In the genomic region with DNA sequence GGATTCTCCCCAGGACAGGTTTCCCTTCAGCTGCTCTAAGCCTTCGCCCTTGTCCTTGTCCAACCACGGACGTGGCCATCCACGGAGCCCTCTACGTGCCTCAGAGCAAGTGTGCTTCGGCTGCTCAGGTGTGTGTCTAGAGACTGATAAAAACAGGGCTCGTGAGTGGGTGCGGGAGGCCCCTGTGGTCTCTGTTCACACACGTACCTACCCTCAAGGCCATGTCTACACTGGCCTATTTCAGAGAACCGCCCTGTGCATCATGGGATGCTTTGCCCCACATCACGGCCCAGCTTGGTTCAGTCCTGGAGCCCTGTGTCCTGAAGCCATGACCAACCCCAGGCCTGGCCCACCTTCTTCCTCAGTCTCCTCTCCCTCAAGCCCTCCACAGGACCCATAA, we compare ENCODE assay signal across 15 cellular contexts. TPM values are rescaled to one million over a fixed set of nuclear protein-coding genes. Genes with fewer than 3 reads are reported as not detected.
DNase-seq lines count a peak whose midpoint lies in the region; FAIRE-seq and TF ChIP-seq lines count a peak whose summit lies in the region.
"Had no signal": no experiment of that assay in that cellular context is flagged by ENCODE, and none has a peak within 500 bp of the region (broad histone marks: within the 10 kb centered on the region; RNA-seq: fewer than 3 reads in every experiment).

No MANE protein-coding gene starts in this region.

- H3K9ac ChIP-seq in keratinocyte (ENCODE audit: control insufficient read depth, extremely low read depth, insufficient read depth, low read length), result no peak overlapping the region

- intact Hi-C loops in activated CD4-positive, alpha-beta memory T cell treated with anti-CD3 and anti-CD28 coated beads for 36 hours (cut with micrococcal nuclease), result loop anchor here (1.0 to 10.0 kb wide), 9 partner anchors 12 to 150 kb away; a partner anchor contains a TSS
- intact Hi-C loops in uterus (cut with DNase I; ENCODE audit: low total_unique reads), result no loop called here

- peaks cover 4% of the 10 kb centered on the region for H3K36me3 Mint-ChIP-seq in activated naive CD4-positive, alpha-beta T cell treated with anti-CD3 and anti-CD28 coated beads, Interleukin-2, amount 50 U/mL, for 24 hours
- peaks cover 61% of the 10 kb centered on the region for H3K36me3 Mint-ChIP-seq in activated CD4-positive, alpha-beta memory T cell treated with anti-CD3 and anti-CD28 coated beads for 36 hours

- H3K4me3 ChIP-seq in keratinocyte (ENCODE audit: control insufficient read depth in 2 of 3, extremely low read depth in 1 of 3, insufficient read depth in 2 of 3, low read depth in 1 of 3, low read length in 3 of 3) (no peak overlapping the region), tibial nerve (no peak overlapping the region), uterus (no peak overlapping the region)
- H3K4me3 ChIP-seq: cardiac muscle cell, GM23338, PC-9 had no signal

- H3K4me3 Mint-ChIP-seq in activated naive CD4-positive, alpha-beta T cell treated with anti-CD3 and anti-CD28 coated beads, Interleukin-2, amount 50 U/mL, for 24 hours, result peak overlapping the region; percentile 82
- peak overlapping the region; percentile 83 for H3K4me3 Mint-ChIP-seq in activated CD4-positive, alpha-beta memory T cell treated with anti-CD3 and anti-CD28 coated beads for 36 hours
- H3K4me3 Mint-ChIP-seq: GM23338 had no signal

- POLR2A ChIA-PET in activated CD4-positive, alpha-beta memory T cell treated with anti-CD3 and anti-CD28 coated beads for 36 hours (lab: Charles Lee), result interaction anchor here (1.0 to 3.9 kb wide), 2 partner anchors 11 to 68 kb away, joined by 3 to 29 read pairs; no protein-coding TSS in a partner anchor

- FAIRE-seq in keratinocyte (lab: Jason Lieb, UNC) (no peak), HTR-8/SVneo (lab: Jason Lieb, UNC) (no peak)
- FAIRE-seq: endometrium, frontal cortex had no signal

- no peaks in the 10 kb centered on the region for H3K9me1 ChIP-seq in keratinocyte (ENCODE audit: control insufficient read depth, extremely low read depth, insufficient read depth, low read length)

- H3K36me3 ChIP-seq in keratinocyte (ENCODE audit: control insufficient read depth in 2 of 2, extremely low read depth in 1 of 2, insufficient read depth in 2 of 2, low read length in 2 of 2) (no peaks in the 10 kb centered on the region), tibial nerve (no peaks in the 10 kb centered on the region), uterus (no peaks in the 10 kb centered on the region)
- H3K36me3 ChIP-seq: cardiac muscle cell had no signal

- no peak for TF ChIP-seq EP300 in tibial nerve (IDR thresholded peaks at IDR 0.05)

- H3K27me3 Mint-ChIP-seq in activated naive CD4-positive, alpha-beta T cell treated with anti-CD3 and anti-CD28 coated beads, Interleukin-2, amount 50 U/mL, for 24 hours, result no peaks in the 10 kb centered on the region
- H3K27me3 Mint-ChIP-seq in activated CD4-positive, alpha-beta memory T cell treated with anti-CD3 and anti-CD28 coated beads for 36 hours, result no peaks in the 10 kb centered on the region

- H3K9me3 Mint-ChIP-seq in activated naive CD4-positive, alpha-beta T cell treated with anti-CD3 and anti-CD28 coated beads, Interleukin-2, amount 50 U/mL, for 24 hours, result no peaks in the 10 kb centered on the region
- no peaks in the 10 kb centered on the region for H3K9me3 Mint-ChIP-seq in activated CD4-positive, alpha-beta memory T cell treated with anti-CD3 and anti-CD28 coated beads for 36 hours
- H3K9me3 Mint-ChIP-seq: GM23338 had no signal

- H2AFZ ChIP-seq in keratinocyte (ENCODE audit: control insufficient read depth, low read length), result no peak overlapping the region
- H2AFZ ChIP-seq: GM23338, PC-9 had no signal

- dilution Hi-C loops in keratinocyte (cut with MboI; ENCODE audit: extremely low pct_ligation_motif_present, low sequenced_read_pairs), result no loop called here

- WGBS in tibial nerve, 2 donors, result 87 to 91% methylated on average over 11 of the region's 11 CpGs

- no peaks in the 10 kb centered on the region for H3K79me2 ChIP-seq in keratinocyte (ENCODE audit: control insufficient read depth, insufficient read depth, low read length)

- H4K20me1 ChIP-seq in keratinocyte (ENCODE audit: control insufficient read depth, extremely low read depth, insufficient read depth, low read length), result no peaks in the 10 kb centered on the region

- peak overlapping the region; percentile 15 for H3K27ac ChIP-seq in keratinocyte (ENCODE audit: control insufficient read depth, insufficient read depth, low read length)
- H3K27ac ChIP-seq in tibial nerve, result no peak overlapping the region
- H3K27ac ChIP-seq in uterus, result no peak overlapping the region
- H3K27ac ChIP-seq: cardiac muscle cell, PC-9 had no signal

- no peaks in the 10 kb centered on the region for H3K27me3 ChIP-seq in keratinocyte (ENCODE audit: control insufficient read depth, extremely low read depth, insufficient read depth, low read length)
- peaks cover 0 to 16% of the 10 kb centered on the region in 2 donors for H3K27me3 ChIP-seq in tibial nerve
- H3K27me3 ChIP-seq in uterus, result no peaks in the 10 kb centered on the region
- H3K27me3 ChIP-seq: cardiac muscle cell had no signal

- H3K4me1 ChIP-seq in keratinocyte (ENCODE audit: control insufficient read depth, extremely low read depth, insufficient read depth, low read length), result peaks cover 42% of the 10 kb centered on the region
- peaks cover 0 to 9% (median 0%) of the 10 kb centered on the region in 4 donors for H3K4me1 ChIP-seq in tibial nerve
- no peaks in the 10 kb centered on the region for H3K4me1 ChIP-seq in uterus

- TF ChIP-seq POLR2A in tibial nerve (IDR thresholded peaks at IDR 0.05) (no peak), uterus (IDR thresholded peaks at IDR 0.05) (no peak)

- H3K27ac Mint-ChIP-seq in activated naive CD4-positive, alpha-beta T cell treated with anti-CD3 and anti-CD28 coated beads, Interleukin-2, amount 50 U/mL, for 24 hours, result peak overlapping the region; percentile 94
- peak overlapping the region; percentile 89 for H3K27ac Mint-ChIP-seq in activated CD4-positive, alpha-beta memory T cell treated with anti-CD3 and anti-CD28 coated beads for 36 hours
- H3K27ac Mint-ChIP-seq: GM23338 had no signal

- H3K4me2 ChIP-seq in keratinocyte (ENCODE audit: control insufficient read depth, extremely low read depth, insufficient read depth, low read depth, low read length), result no peak overlapping the region
- H3K4me2 ChIP-seq: GM23338, PC-9 had no signal

- CTCF ChIA-PET in activated CD4-positive, alpha-beta memory T cell treated with anti-CD3 and anti-CD28 coated beads for 36 hours (lab: Charles Lee), result interaction anchor here (0.6 to 3.5 kb wide), 6 partner anchors 9 to 474 kb away, joined by 3 to 24 read pairs (median 4); a partner anchor contains a TSS

- peaks cover 69% of the 10 kb centered on the region for H3K4me1 Mint-ChIP-seq in activated naive CD4-positive, alpha-beta T cell treated with anti-CD3 and anti-CD28 coated beads, Interleukin-2, amount 50 U/mL, for 24 hours
- H3K4me1 Mint-ChIP-seq in activated CD4-positive, alpha-beta memory T cell treated with anti-CD3 and anti-CD28 coated beads for 36 hours (ENCODE audit: low read depth), result peaks cover 86% of the 10 kb centered on the region

- TF ChIP-seq CTCF in keratinocyte (optimal IDR thresholded peaks at IDR 0.05 in 1 of 3, IDR thresholded peaks at IDR 0.05 in 1 of 3, conservative IDR thresholded peaks at IDR 0.05 in 1 of 3; ENCODE audit: extremely low read depth in 1 of 3, insufficient read depth in 2 of 3, low read length in 3 of 3), result no peak
- no peak for TF ChIP-seq CTCF in tibial nerve (IDR thresholded peaks at IDR 0.05)
- no peak for TF ChIP-seq CTCF in uterus (IDR thresholded peaks at IDR 0.05)

- H3K9me3 ChIP-seq in keratinocyte (ENCODE audit: control insufficient read depth, low read depth, low read length) (no peaks in the 10 kb centered on the region), tibial nerve (no peaks in the 10 kb centered on the region), uterus (no peaks in the 10 kb centered on the region)

- DNase-seq in activated naive CD4-positive, alpha-beta T cell treated with Interleukin-2 at 50 U/mL for 16 hours, result no peak
- no peak for DNase-seq in activated CD4-positive, alpha-beta memory T cell treated with anti-CD3 and anti-CD28 coated beads for 36 hours
- DNase-seq in keratinocyte (ENCODE audit: low read depth, low spot score) (no peak), tibial nerve (ENCODE audit: low spot score in 2 of 2) (no peak), SIG-M5 (lab: John Stamatoyannopoulos, UW) (no peak), HTR-8/SVneo (ENCODE audit: insufficient read length, low spot score) (no peak), uterus (no peak)
- DNase-seq: NCI-H146 had no signal

RNA-seq across cellular contexts. Expression of a gene that starts 24.6 kb away (rescaled TPM):
- 100 to 1,000 TPM; 153 to 155 TPM for total RNA-seq in activated CD4-positive, alpha-beta memory T cell treated with anti-CD3 and anti-CD28 coated beads for 36 hours
- 0.01 to 0.10 TPM in 2 of 3 replicates, not detected in the other for polyA plus RNA-seq in keratinocyte
- 0.17 TPM for polyA plus RNA-seq in keratinocyte (2011; ENCODE audit: low read depth)
- 0.12 TPM in 1 of 2 replicates, not detected in the other for polyA plus RNA-seq in keratinocyte (2011; cell fraction: cytosol; rRNA removed)
- polyA plus RNA-seq in keratinocyte (2011; cell fraction: nucleus; rRNA removed), result not detected in 2 replicates
- 0.03 and 0.51 TPM in 2 replicates for polyA plus RNA-seq in keratinocyte (2012; ENCODE audit: low replicate concordance)
- polyA minus RNA-seq in keratinocyte, result 0.16 TPM in 1 of 3 replicates, not detected in the others
- polyA minus RNA-seq in keratinocyte (2011; cell fraction: cytosol; rRNA and poly(A)+ RNA removed), result not detected
- 0.23 TPM in 1 of 2 replicates, not detected in the other for polyA minus RNA-seq in keratinocyte (2011; cell fraction: nucleus; rRNA and poly(A)+ RNA removed)
- total RNA-seq in tibial nerve, result 1 to 10 TPM in 3 of 4 donors, under 1 TPM in 1; 0.22 to 3.3 (median 1.2) TPM
- 1 to 10 TPM in 2 of 4 donors, under 1 TPM in 1, not detected in 1; 0.26 to 1.7 (median 1.6) TPM for total RNA-seq in uterus
- total RNA-seq: cardiac muscle cell, frontal cortex, NCI-H460, PC-9 had no signal
- polyA plus RNA-seq: cardiac muscle cell had no signal

Comparison
In these comparisons a context has a peak if more than half of its experiments do, and no peak if none do; other contexts are left out.
1. RNA of a gene that starts 24.6 kb away (total RNA-seq): 153 to 155 TPM in activated CD4-positive, alpha-beta memory T cell treated with anti-CD3 and anti-CD28 coated beads for 36 hours; 0.26 to 1.7 TPM in uterus and 0.22 to 3.3 TPM in tibial nerve; every median in the first group is over 10 times any median in the second.